9 cellular contexts compared by ENCODE assay signal in genomic region chr17:22469941-22470340, GRCh38.
"Had no signal": no experiment of that assay in that cellular context is flagged by ENCODE, and none has a peak within 500 bp of the region (broad histone marks: within the 10 kb centered on the region; RNA-seq: fewer than 3 reads in every experiment).

No MANE protein-coding gene starts in this region.

- H3K36me3 ChIP-seq: HAP-1 had no signal

- H3K9ac ChIP-seq: GM23248 had no signal

- ATAC-seq: HCT116, HepG2 had no signal

- DNase-seq: GM23248, GOT3, H7, HFFc6, KBM-7 had no signal

- H3K27ac Mint-ChIP-seq: HFFc6, IgD-negative memory B cell had no signal

- H3K27ac ChIP-seq: GM23248 had no signal

- H3K4me3 Mint-ChIP-seq: HFFc6, IgD-negative memory B cell had no signal

- H2AFZ ChIP-seq: GM23248 had no signal

- H3K27me3 Mint-ChIP-seq: IgD-negative memory B cell had no signal

- H3K4me1 ChIP-seq: HAP-1 had no signal

- H3K36me3 Mint-ChIP-seq: IgD-negative memory B cell had no signal

- H3K9me3 ChIP-seq: HAP-1 had no signal

- H3K4me3 ChIP-seq: GM23248, HAP-1 had no signal
